ENCODE assay signal across 8 cellular contexts in the genomic region with DNA sequence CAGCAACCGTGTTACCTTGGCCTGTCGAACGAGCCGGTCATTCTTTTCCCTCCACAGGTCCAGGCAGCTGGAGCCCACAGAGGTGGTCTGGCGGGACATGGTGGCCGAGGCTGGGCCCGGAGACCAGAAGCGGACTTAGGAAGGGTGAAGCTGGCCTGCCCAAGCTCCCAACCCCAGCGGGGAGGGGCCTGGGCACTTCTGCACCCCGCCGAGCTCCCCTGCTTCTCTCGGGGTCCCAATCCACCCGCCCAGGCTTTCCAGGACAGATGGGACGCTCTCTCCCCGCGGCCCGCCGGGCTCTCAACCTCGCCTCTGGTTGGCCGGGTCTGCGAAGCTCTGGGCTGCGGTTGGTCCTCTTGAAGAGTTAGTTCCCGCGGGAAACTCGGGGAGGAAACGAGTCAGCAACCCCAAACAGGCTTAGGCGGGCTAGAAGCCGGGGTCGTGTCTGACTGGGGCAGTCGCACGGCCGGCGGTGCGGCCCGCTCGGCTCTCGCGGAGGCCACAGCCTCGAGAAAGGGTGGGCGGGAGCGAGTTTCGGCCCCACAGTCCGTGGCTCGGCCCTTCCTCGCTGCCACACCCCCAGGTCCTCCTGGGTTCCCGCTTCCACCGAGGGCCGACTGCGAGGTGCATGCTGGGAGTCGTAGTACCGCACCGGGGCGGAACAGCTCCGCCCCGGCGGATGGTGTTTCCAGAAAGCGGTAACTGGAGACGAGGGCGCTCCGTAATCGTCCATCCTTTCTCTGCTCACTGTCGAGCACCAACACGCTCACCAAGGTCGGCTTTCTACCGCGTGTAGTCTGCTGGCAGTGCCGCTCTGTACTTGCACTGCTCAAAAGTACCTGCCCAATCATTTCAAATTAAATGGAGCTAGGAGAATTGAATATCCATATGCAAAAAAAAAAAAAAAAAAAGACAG. TPM values are rescaled to one million over a fixed set of nuclear protein-coding genes. Genes with fewer than 3 reads are reported as not detected.
A peak's percentile ranks its signal among the peaks of the same experiment; 100 is the strongest.
DNase-seq lines count a peak whose midpoint lies in the region; ATAC-seq and TF ChIP-seq lines count a peak whose summit lies in the region.

A gene (minus strand): TSS at position 517 of the 916 bp plus-strand sequence. CDS start 418 bp downstream, at position 99.

- H3K4me3 ChIP-seq in right cardiac atrium (ENCODE audit: low read length) (peak within 1 kb of the TSS; percentile 71), uterus (peak within 1 kb of the TSS; percentile 61 to 67)

- peaks cover 18% of the 10 kb centered on the region for H3K4me1 Mint-ChIP-seq in T-helper 17 cell

- DNase-seq in GM13976 (ENCODE audit: low spot score) (peak; percentile 95), NCI-H146 treated with DMSO at 0.1 percent for 48 hours (lab: John Stamatoyannopoulos, UW; ENCODE audit: unreplicated experiment) (peak; percentile 95), T-helper 17 cell (peak; percentile 57 to 71 (median 68)), anterior cingulate cortex (lab: John Stamatoyannopoulos, UW) (peak; percentile 17 to 95 (median 88)), right cardiac atrium (peak; percentile 92 to 96 (median 95)), pulmonary artery endothelial cell (ENCODE audit: low read depth, low spot score) (peak; percentile 65), uterus (peak; percentile 85 to 89)

- TF ChIP-seq POLR2A in uterus (IDR thresholded peaks at IDR 0.05): peak; percentile 34 to 39

- TF ChIP-seq CTCF in GM13976 (IDR thresholded peaks at IDR 0.05; ENCODE audit: borderline replicate concordance, control extremely low read depth, extremely low read depth, insufficient read depth, missing control alignments) (no peak), uterus (IDR thresholded peaks at IDR 0.05) (peak in 2 of 4 experiments; percentile 26)

- H3K4me3 Mint-ChIP-seq in T-helper 17 cell: peak within 1 kb of the TSS; percentile 96

- intact Hi-C loops in right cardiac atrium (cut with DNase I): no loop called here
- intact Hi-C loops in uterus (cut with DNase I; ENCODE audit: low total_unique reads): loop anchor here (10.0 kb wide), 1 partner anchor 95 kb away; a partner anchor contains a TSS

- H3K36me3 Mint-ChIP-seq in T-helper 17 cell (ENCODE audit: low read depth): peaks cover 4% of the 10 kb centered on the region

- H3K27ac ChIP-seq in right cardiac atrium (ENCODE audit: low read length) (peak within 1 kb of the TSS; percentile 63), uterus (peak within 1 kb of the TSS; percentile 75 to 76)

- H3K27me3 ChIP-seq in right cardiac atrium (ENCODE audit: control insufficient read depth, insufficient read depth) (no peaks in the 10 kb centered on the region), uterus (no peaks in the 10 kb centered on the region)

- in situ Hi-C loops in GM13976 (cut with MboI; ENCODE audit: low sequenced_read_pairs, unreplicated experiment): no loop called here

- H3K9me3 ChIP-seq in T-helper 17 cell (ENCODE audit: control insufficient read depth, low read length, poor library complexity, severe bottlenecking) (no peaks in the 10 kb centered on the region), right cardiac atrium (ENCODE audit: control insufficient read depth, low read length) (no peaks in the 10 kb centered on the region), uterus (no peaks in the 10 kb centered on the region)

- H3K36me3 ChIP-seq in uterus: no peaks in the 10 kb centered on the region

- peaks cover 2% of the 10 kb centered on the region for H3K4me1 ChIP-seq in right cardiac atrium (ENCODE audit: control insufficient read depth, insufficient read depth, low read length)
- peaks cover 0 to 6% of the 10 kb centered on the region in 2 donors for H3K4me1 ChIP-seq in uterus

- WGBS in right cardiac atrium: under 1% methylated on average over 67 of the region's 67 CpGs

- H3K27me3 Mint-ChIP-seq in T-helper 17 cell: no peaks in the 10 kb centered on the region

- ATAC-seq in HG02852 (IDR thresholded peaks at IDR 0.05; ENCODE audit: unreplicated experiment) (peak; percentile 84), T-helper 17 cell (peak; percentile 96), right cardiac atrium (peak; percentile 98)

- H3K27ac Mint-ChIP-seq in T-helper 17 cell: peak within 1 kb of the TSS; percentile 90

RNA-seq across cellular contexts. Expression of the gene that starts here (rescaled TPM):
- 10 to 100 TPM; 18.8 to 23.6 TPM for total RNA-seq in T-helper 17 cell
- 1 to 10 TPM; 2.1 to 8.8 (median 4.6) TPM for total RNA-seq in right cardiac atrium
- 4.7 TPM for polyA plus RNA-seq in right cardiac atrium
- 24.1 and 32.5 TPM in 2 replicates for total RNA-seq in pulmonary artery endothelial cell
- 10 to 100 TPM in 1 of 4 donors, 1 to 10 TPM in 3; 1.8 to 29.1 (median 8.3) TPM for total RNA-seq in uterus

Comparison
In these comparisons a context has a peak if more than half of its experiments do, and no peak if none do; other contexts are left out.
1. Peak in every context shown above with its lines: DNase-seq, ATAC-seq, H3K4me3 ChIP-seq and H3K27ac ChIP-seq.